1 cellular context compared by ENCODE assay signal in genomic region chr1:171730052-171730451, GRCh38.
TF ChIP-seq lines count a peak whose summit lies in the region.

No MANE protein-coding gene starts in this region.

TF ChIP-seq in endothelial cell of umbilical vein, 7 proteins besides CTCF, POLR2A, EP300 and RAD21 (continued from another document):
- no peak for TF ChIP-seq EZH2 (IDR thresholded peaks at IDR 0.05; ENCODE audit: borderline replicate concordance, low read depth, low read length, severe bottlenecking)
- no peak for TF ChIP-seq FOS (IDR thresholded peaks at IDR 0.05; ENCODE audit: borderline replicate concordance, insufficient read depth, low read length)
- no peak for TF ChIP-seq MAX (IDR thresholded peaks at IDR 0.05; ENCODE audit: insufficient read depth, insufficient read length)
